In the genomic region with DNA sequence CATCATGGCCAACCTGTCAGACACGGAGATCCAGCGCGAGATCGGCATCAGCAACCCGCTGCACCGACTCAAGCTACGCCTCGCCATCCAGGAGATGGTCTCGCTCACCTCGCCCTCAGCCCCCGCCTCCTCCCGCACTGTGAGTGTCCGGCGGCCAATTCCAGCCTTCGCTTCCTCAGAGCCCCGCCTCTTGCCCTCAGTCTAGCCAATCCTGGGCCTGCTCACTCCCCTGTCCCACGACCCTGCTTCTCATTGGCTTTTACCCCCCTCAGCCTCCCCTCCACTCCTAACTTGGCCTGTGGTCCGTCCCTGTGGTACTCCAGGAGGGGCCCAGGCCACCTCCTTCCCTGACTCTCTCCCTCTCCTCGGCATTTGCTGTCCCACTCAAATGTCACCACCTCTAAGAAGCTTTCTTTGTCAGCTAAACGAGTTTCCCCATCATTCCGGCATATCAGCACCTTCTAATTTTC, we compare ENCODE assay signal across 8 cellular contexts.
A peak's percentile ranks its signal among the peaks of the same experiment; 100 is the strongest.
DNase-seq lines count a peak whose midpoint lies in the region; ATAC-seq and TF ChIP-seq lines count a peak whose summit lies in the region.

No MANE protein-coding gene starts in this region.

- peak; percentile 50 for ATAC-seq in HG03439 (IDR thresholded peaks at IDR 0.05; ENCODE audit: unreplicated experiment)
- no peak for ATAC-seq in HG03571 (IDR thresholded peaks at IDR 0.05; ENCODE audit: unreplicated experiment)

- H3K36me3 ChIP-seq in iPS DF 6.9 (ENCODE audit: control insufficient read depth, insufficient read depth, low read length) = no peaks in the 10 kb centered on the region

- TF ChIP-seq CTCF in retinal pigment epithelial cell (conservative IDR thresholded peaks at IDR 0.05; ENCODE audit: low read depth, low read length) = no peak

- H3K27ac ChIP-seq in iPS DF 6.9 (ENCODE audit: low read length) = no peak overlapping the region

- H3K4me3 ChIP-seq in iPS DF 6.9 (ENCODE audit: low read length) = peak overlapping the region; percentile 60; the same call in 1 of the 2 replicates
- peak overlapping the region; percentile 77 for H3K4me3 ChIP-seq in retinal pigment epithelial cell (ENCODE audit: low read length)

- H3K9me3 ChIP-seq in iPS DF 6.9 (ENCODE audit: control insufficient read depth, insufficient read depth, low read length) = no peaks in the 10 kb centered on the region

- peaks cover 4% of the 10 kb centered on the region for H3K4me1 ChIP-seq in iPS DF 6.9 (ENCODE audit: control insufficient read depth, insufficient read depth, low read length)

- WGBS in iPS DF 6.9 (ENCODE audit: insufficient coverage, insufficient read length) = no CpG with 5 or more reads among the region's 21 CpGs

- DNase-seq in ELR (ENCODE audit: low read depth) (peak; percentile 94), SW 1271 (lab: John Stamatoyannopoulos, UW) (peak; percentile 20 to 73), brain pericyte (ENCODE audit: low read depth, low spot score) (peak; percentile 67), iPS DF 6.9 (ENCODE audit: low read depth, low spot score) (no peak), retinal pigment epithelial cell (ENCODE audit: low read depth) (peak; percentile 65), Kasumi-1 (lab: John Stamatoyannopoulos, UW) (no peak)

- H3K27me3 ChIP-seq in iPS DF 6.9 (ENCODE audit: control insufficient read depth, insufficient read depth, low read length) = no peaks in the 10 kb centered on the region

Comparison
In these comparisons a context has a peak if more than half of its experiments do, and no peak if none do; other contexts are left out.
1. DNase-seq: peak in ELR (single experiment), SW 1271 (2 of 2), brain pericyte (single experiment) and retinal pigment epithelial cell (single experiment); none in iPS DF 6.9 (single experiment) and Kasumi-1 (0 of 2).